ENCODE assay signal across 7 cellular contexts in the genomic region with DNA sequence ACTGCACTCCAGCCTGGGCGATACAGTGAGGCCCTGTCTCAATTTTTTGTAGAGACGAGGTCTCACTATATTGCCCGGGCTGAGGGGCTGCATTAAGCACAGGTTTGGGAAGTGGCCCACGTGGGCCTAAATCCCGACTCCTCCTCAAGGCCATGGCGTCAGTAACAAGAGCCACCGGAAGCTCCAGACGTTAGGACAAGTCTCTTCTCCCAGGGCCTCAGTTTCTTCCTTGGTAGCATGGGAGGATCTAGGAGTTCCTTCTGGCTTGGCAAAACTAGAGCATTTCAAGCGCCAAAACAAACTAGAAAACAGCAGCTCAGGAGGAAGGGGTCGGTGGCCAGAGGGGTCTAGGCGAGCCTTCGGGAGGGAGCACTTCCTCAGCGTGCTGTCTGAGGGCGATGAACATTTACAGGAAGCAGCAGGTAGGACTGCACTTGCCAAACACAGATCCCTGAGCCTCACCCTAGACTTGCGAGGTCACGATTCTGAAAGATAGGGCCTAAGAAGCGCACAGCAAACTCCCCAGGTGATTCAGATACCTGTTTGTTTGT. TPM values are rescaled to one million over a fixed set of nuclear protein-coding genes. Genes with fewer than 3 reads are reported as not detected.
DNase-seq lines count a peak whose midpoint lies in the region; ATAC-seq and TF ChIP-seq lines count a peak whose summit lies in the region.

No MANE protein-coding gene starts in this region.

- no peaks in the 10 kb centered on the region for H3K9me3 ChIP-seq in SJCRH30 (replicated peaks)
- no peaks in the 10 kb centered on the region for H3K9me3 ChIP-seq in esophagus (ENCODE audit: control insufficient read depth in 2 of 2, insufficient read depth in 1 of 2, low read depth in 1 of 2, low read length in 1 of 2)
- H3K9me3 ChIP-seq in ovary: no peaks in the 10 kb centered on the region

- H3K4me1 ChIP-seq in SJCRH30 (peaks cover 1% of the 10 kb centered on the region; the same call in 1 of the 2 replicates), esophagus (ENCODE audit: control insufficient read depth in 2 of 2, insufficient read depth in 2 of 2, low read length in 1 of 2) (peaks cover 0 to 5% of the 10 kb centered on the region in 2 donors), ovary (ENCODE audit: insufficient read depth) (peaks cover 2% of the 10 kb centered on the region)

- peak; percentile 10 for ATAC-seq in HG02571 (IDR thresholded peaks at IDR 0.05; ENCODE audit: unreplicated experiment)

- H3K4me3 ChIP-seq in GM12875 (ENCODE audit: low read depth, low read length) (peak overlapping the region; percentile 78), SJCRH30 (peak overlapping the region; percentile 57), esophagus (ENCODE audit: low read depth in 1 of 2, low read length in 2 of 2) (peak overlapping the region; percentile 73 to 85), ovary (peak overlapping the region; percentile 89)

- DNase-seq in SJCRH30 (no peak), ovary (no peak), HEK293T (ENCODE audit: extremely low spot score) (no peak)
- no peak for DNase-seq in NK-92 treated with Interleukin-12 subunit alpha and Interleukin-12 subunit beta, amount 100 ng/mL, for 24 hours (lab: John Stamatoyannopoulos, UW)

- TF ChIP-seq CTCF in GM12875 (IDR thresholded peaks at IDR 0.05; ENCODE audit: borderline replicate concordance, insufficient read depth, low read depth, low read length): no peak
- no peak for TF ChIP-seq CTCF in ovary (IDR thresholded peaks at IDR 0.05)

- H3K27ac ChIP-seq in SJCRH30 (peak overlapping the region; percentile 43), esophagus (ENCODE audit: low read depth in 2 of 2, low read length in 1 of 2) (peak overlapping the region; percentile 95 to 97), ovary (peak overlapping the region; percentile 15 to 62)

- H3K27me3 ChIP-seq in SJCRH30: no peaks in the 10 kb centered on the region
- no peaks in the 10 kb centered on the region for H3K27me3 ChIP-seq in esophagus (ENCODE audit: control insufficient read depth in 1 of 2, insufficient read depth in 2 of 2, low read length in 2 of 2)
- no peaks in the 10 kb centered on the region for H3K27me3 ChIP-seq in ovary

- TF ChIP-seq POLR2A in ovary (IDR thresholded peaks at IDR 0.05): no peak

- H3K36me3 ChIP-seq in SJCRH30: peaks cover 79% of the 10 kb centered on the region
- peaks cover 9 to 26% of the 10 kb centered on the region in 2 donors for H3K36me3 ChIP-seq in esophagus (ENCODE audit: control insufficient read depth in 2 of 2, insufficient read depth in 2 of 2, low read length in 1 of 2)
- H3K36me3 ChIP-seq in ovary: no peaks in the 10 kb centered on the region

- CTCF ChIA-PET in HEK293T (lab: Yijun Ruan, JAX): interaction anchor here (0.6 to 2.5 kb wide), 8 partner anchors 9 to 226 kb away, joined by 3 to 12 read pairs (median 6); no protein-coding TSS in a partner anchor

- intact Hi-C loops in ovary (cut with DNase I): loop anchor here in 3 of 4 donors (2.0 to 5.0 kb wide), 2 partner anchors 110 kb away; partner anchors contain the start of gene MAP2K1 (in 3 of the 3)

- POLR2A ChIA-PET in HEK293T (lab: Yijun Ruan, JAX): interaction anchor here (0.9 to 5.5 kb wide), 6 partner anchors 18 to 141 kb away, joined by 3 to 35 read pairs (median 4); partner anchors contain the start of genes MAP2K1 and TIPIN

- TF ChIP-seq EP300 in ovary (IDR thresholded peaks at IDR 0.05): no peak

- WGBS in esophagus, 2 donors: 12 to 16% methylated on average over 17 of the region's 17 CpGs
- 10% methylated on average over 17 of the region's 17 CpGs for WGBS in ovary, 3 donors

TF ChIP-seq in HEK293T, 16 proteins besides CTCF, POLR2A, EP300 and RAD21:
- TF ChIP-seq PKNOX1 (IDR thresholded peaks at IDR 0.05) (no peak), L3MBTL2 (conservative IDR thresholded peaks at IDR 0.05) (no peak), SP1 (IDR thresholded peaks at IDR 0.05) (no peak), FOXM1 (IDR thresholded peaks at IDR 0.05; ENCODE audit: borderline replicate concordance) (no peak), NFRKB (IDR thresholded peaks at IDR 0.05) (no peak), TARDBP (IDR thresholded peaks at IDR 0.05) (no peak), ELF4 (IDR thresholded peaks at IDR 0.05) (no peak), ZNF384 (IDR thresholded peaks at IDR 0.05) (no peak), ARNT (IDR thresholded peaks at IDR 0.05) (no peak), HDGF (IDR thresholded peaks at IDR 0.05; ENCODE audit: borderline replicate concordance) (no peak), FOXK2 (IDR thresholded peaks at IDR 0.05) (no peak), LEF1 (IDR thresholded peaks at IDR 0.05; ENCODE audit: borderline replicate concordance) (no peak), BHLHE40 (IDR thresholded peaks at IDR 0.05; ENCODE audit: borderline replicate concordance) (no peak), CTBP1 (IDR thresholded peaks at IDR 0.05; ENCODE audit: borderline replicate concordance) (no peak), SUZ12 (IDR thresholded peaks at IDR 0.05) (no peak)

RNA-seq across cellular contexts. Expression of gene SNAPC5, which starts 0.5 kb away (rescaled TPM):
- total RNA-seq in SJCRH30 (2014; rRNA removed; shearing (Covaris generic)): 14.6 and 17.1 TPM in 2 replicates
- polyA plus RNA-seq in esophagus (10 to 100 TPM; 18.5 to 25.1 TPM), ovary (10 to 100 TPM; 21.2 to 33.2 TPM)
- total RNA-seq in ovary: 10 to 100 TPM; 14.6 to 33.4 (median 28.2) TPM

RNA-seq across cellular contexts. Expression of gene RPL4, which starts 7.6 kb away (rescaled TPM):
- 6,637 and 6,933 TPM in 2 replicates for total RNA-seq in SJCRH30 (2014; rRNA removed; shearing (Covaris generic))
- polyA plus RNA-seq in esophagus (1,000 to 10,000 TPM; 2,290 to 3,299 TPM), ovary (1,000 to 10,000 TPM; 5,574 to 6,065 TPM)
- 1,000 to 10,000 TPM; 3,226 to 5,904 (median 4,447) TPM for total RNA-seq in ovary

RNA-seq across cellular contexts. Expression of gene ZWILCH, which starts 8.1 kb away (rescaled TPM):
- total RNA-seq in SJCRH30 (2014; rRNA removed; shearing (Covaris generic)): 53.4 and 61.8 TPM in 2 replicates
- polyA plus RNA-seq in esophagus: 1 to 10 TPM; 4.5 to 7.9 TPM
- 1 to 10 TPM; 3.5 to 9.6 (median 6.8) TPM for total RNA-seq in ovary
- polyA plus RNA-seq in ovary: 1 to 10 TPM; 5.2 TPM

Comparison
In these comparisons a context has a peak if more than half of its experiments do, and no peak if none do; other contexts are left out.
1. H3K27ac ChIP-seq: peak in every context shown above with its lines; median percentile 96 in esophagus; 43 in SJCRH30; 38 in ovary.